In genomic region chr2:89048138-89049066, GRCh38 we compare ENCODE assay signal across 8 cellular contexts.
DNase-seq lines count a peak whose midpoint lies in the region; ATAC-seq, FAIRE-seq and TF ChIP-seq lines count a peak whose summit lies in the region.
"Not testable (repeated sequence)": the region's sequence is repeated elsewhere in the genome, so short reads cannot be mapped to it uniquely, and the experiment has no call there.

No MANE protein-coding gene starts in this region.

- TF ChIP-seq EP300 in GM12878 (IDR thresholded peaks at IDR 0.05; ENCODE audit: borderline replicate concordance in 1 of 2, control insufficient read depth in 1 of 2, low read depth in 2 of 2, low read length in 2 of 2); neural cell (conservative IDR thresholded peaks at IDR 0.05; ENCODE audit: poor library complexity, severe bottlenecking): not testable (repeated sequence)

- SMC1A ChIA-PET in GM12878 (lab: Charles Lee; ENCODE audit: uncharacterized antibody, unreplicated experiment), result not testable (repeated sequence)

- H2AFZ ChIP-seq in GM12878 (ENCODE audit: control insufficient read depth, low read depth, low read length); neural cell (ENCODE audit: low read depth, low read length): not testable (repeated sequence)

- H3K4me3 ChIP-seq in GM06990 (replicated peaks; ENCODE audit: low read depth, low read length); GM12878; neural cell (ENCODE audit: low read length): not testable (repeated sequence)

- not testable (repeated sequence) for H3F3A ChIP-seq in neural cell (ENCODE audit: insufficient read depth, low read length, poor library complexity, severe bottlenecking)

- POLR2A ChIA-PET in GM12878 (lab: Charles Lee), result not testable (repeated sequence)

- H3K9me3 ChIP-seq in GM12878 (replicated peaks; ENCODE audit: control insufficient read depth, insufficient read depth, low read length); neural cell (ENCODE audit: low read length): not testable (repeated sequence)

- not testable (repeated sequence) for BruUV-seq in GM12878 (replicated peaks; lab: Mats Ljungman, UMichigan)

- H4K20me1 ChIP-seq in GM12878 (ENCODE audit: control insufficient read depth, insufficient read depth); neural cell (ENCODE audit: insufficient read depth): not testable (repeated sequence)

- H3K36me3 ChIP-seq in GM06990 (ENCODE audit: control insufficient read depth, insufficient read depth, low read length); GM12878 (ENCODE audit: control insufficient read depth in 2 of 2, insufficient read depth in 2 of 2, low read length in 1 of 2); neural cell (ENCODE audit: insufficient read depth, low read length): not testable (repeated sequence)

- CTCF ChIA-PET in GM12878 (lab: Yijun Ruan, JAX), result not testable (repeated sequence)

- H3K79me2 ChIP-seq in GM12878 (ENCODE audit: control insufficient read depth, insufficient read depth, low read length); neural cell (replicated peaks; ENCODE audit: insufficient read depth, low read length): not testable (repeated sequence)

- not testable (repeated sequence) for H3K4me1 ChIP-seq in GM12878 (ENCODE audit: control insufficient read depth, insufficient read depth, low read length)

- DNase-seq in A172 (ENCODE audit: low spot score), result peak; percentile 36
- DNase-seq in GM06990 (ENCODE audit: extremely low read depth, insufficient read length); GM12878 (ENCODE audit: low read depth, low spot score); left cardiac atrium: not testable (repeated sequence)
- peak; percentile 31 for DNase-seq in MV-4-11 (lab: John Stamatoyannopoulos, UW)
- peak; percentile 39 for DNase-seq in RPMI7951 (ENCODE audit: low read depth)

- WGBS in GM12878 (ENCODE audit: insufficient coverage, insufficient replicate concordance, low lambda C conversion rate, missing lambda C conversion rate), result 20% methylated on average over 2 of the region's 3 CpGs

- intact Hi-C loops in GM12878 (cut with micrococcal nuclease; ENCODE audit: unreplicated experiment); left cardiac atrium (cut with DNase I): not testable (repeated sequence)

- H3K27me3 ChIP-seq in GM06990 (replicated peaks; ENCODE audit: control insufficient read depth, insufficient read depth, low read length); GM12878 (replicated peaks in 1 of 2; ENCODE audit: control insufficient read depth in 2 of 2, insufficient read depth in 2 of 2, low read length in 1 of 2); neural cell (ENCODE audit: insufficient read depth, low read depth, low read length): not testable (repeated sequence)

- peak; percentile 75 for FAIRE-seq in GM12878 (lab: Jason Lieb, UNC)

- TF ChIP-seq RAD21 in GM12878 (IDR thresholded peaks at IDR 0.05; ENCODE audit: insufficient read depth, low read depth, low read length), result peak; percentile 36
- peak; percentile 74 for TF ChIP-seq RAD21 in neural cell (conservative IDR thresholded peaks at IDR 0.05)

- RAD21 ChIA-PET in GM12878 (lab: Charles Lee; ENCODE audit: unreplicated experiment), result not testable (repeated sequence)

- in situ Hi-C loops in GM12878 (cut with MboI), result loop anchor here (25.0 kb wide), 1 partner anchor 1139 kb away; no protein-coding TSS in a partner anchor

- not testable (repeated sequence) for TF ChIP-seq POLR2A in GM12878 (IDR thresholded peaks at IDR 0.05; ENCODE audit: low read depth, low read length)

- not testable (repeated sequence) for H3K27ac ChIP-seq in GM12878 (ENCODE audit: control insufficient read depth, insufficient read depth); neural cell (ENCODE audit: low read length)

- peak; percentile 61 for ATAC-seq in HG02571 (IDR thresholded peaks at IDR 0.05; ENCODE audit: unreplicated experiment)
- peak; percentile 89 for ATAC-seq in GM12878
- ATAC-seq in left cardiac atrium, result peak; percentile 68 to 77

- not testable (repeated sequence) for H3K9me2 ChIP-seq in neural cell (ENCODE audit: insufficient read depth, low read length)

- H3K9ac ChIP-seq in GM12878 (ENCODE audit: control insufficient read depth, insufficient read depth, low read length); neural cell (ENCODE audit: low read length): not testable (repeated sequence)

- not testable (repeated sequence) for H3K4me2 ChIP-seq in GM12878 (ENCODE audit: control insufficient read depth, insufficient read depth); neural cell (ENCODE audit: low read length)

- peak; percentile 43 for TF ChIP-seq CTCF in GM06990 (IDR thresholded peaks at IDR 0.05; ENCODE audit: insufficient read depth, low read length, poor library complexity, severe bottlenecking)
- peak; percentile 31 to 45 (median 44); a peak in 5 of 6 replicates for TF ChIP-seq CTCF in GM12878 (IDR thresholded peaks at IDR 0.05 in 2 of 3, conservative IDR thresholded peaks at IDR 0.05 in 1 of 3; ENCODE audit: control insufficient read depth in 2 of 3, extremely low read depth in 1 of 3, insufficient read depth in 1 of 3, low read depth in 3 of 3, low read length in 3 of 3)
- peak; percentile 86 for TF ChIP-seq CTCF in neural cell (IDR thresholded peaks at IDR 0.05; ENCODE audit: poor library complexity, severe bottlenecking)

TF ChIP-seq in GM12878, 131 proteins besides CTCF, POLR2A, EP300 and RAD21:
- peak; percentile 38; the same call in 1 of the 2 replicates for TF ChIP-seq SMC3 (IDR thresholded peaks at IDR 0.05; ENCODE audit: borderline replicate concordance, low read length)

TF ChIP-seq in neural cell, 6 proteins besides CTCF, POLR2A, EP300 and RAD21:
- peak; percentile 83 for TF ChIP-seq SMC3 (conservative IDR thresholded peaks at IDR 0.05; ENCODE audit: poor library complexity)
